ENCODE assay signal across 8 cellular contexts in genomic region chr17:7330099-7331015, GRCh38. TPM values are rescaled to one million over a fixed set of nuclear protein-coding genes. Genes with fewer than 3 reads are reported as not detected.
A peak's percentile ranks its signal among the peaks of the same experiment; 100 is the strongest.
DNase-seq lines count a peak whose midpoint lies in the region; ATAC-seq and TF ChIP-seq lines count a peak whose summit lies in the region.

No MANE protein-coding gene starts in this region.

- H3K36me3 ChIP-seq in adrenal gland (replicated peaks in 1 of 2): peaks cover 0 to 8% of the 10 kb centered on the region in 2 donors
- H3K36me3 ChIP-seq in prostate gland: no peaks in the 10 kb centered on the region
- no peaks in the 10 kb centered on the region for H3K36me3 ChIP-seq in aorta (ENCODE audit: control insufficient read depth in 1 of 2, insufficient read depth in 2 of 2, low read length in 1 of 2)

- DNase-seq in ELR (ENCODE audit: low read depth) (peak; percentile 87), LHCN-M2 (ENCODE audit: low read depth) (peak; percentile 74), SW 1271 (lab: John Stamatoyannopoulos, UW) (peak; percentile 24 to 82), adrenal gland (peak; percentile 71 to 87 (median 81)), left ventricle myocardium superior (peak; percentile 82), prostate gland (ENCODE audit: low spot score) (peak; percentile 69), aorta (peak; percentile 85 to 92)

- H3K4me3 ChIP-seq in adrenal gland: peak overlapping the region in 3 of 4 donors; percentile 43 to 65 (median 63)
- peak overlapping the region; percentile 72 to 87 for H3K4me3 ChIP-seq in prostate gland
- H3K4me3 ChIP-seq in aorta (ENCODE audit: low read length in 2 of 2): peak overlapping the region; percentile 42 to 57

- H3K27ac ChIP-seq in adrenal gland (peak overlapping the region; percentile 76 to 94 (median 80)), prostate gland (peak overlapping the region; percentile 82 to 84), aorta (ENCODE audit: low read depth in 1 of 2, low read length in 2 of 2) (peak overlapping the region; percentile 15 to 73)

- no peak for TF ChIP-seq CTCF in adrenal gland (IDR thresholded peaks at IDR 0.05)
- TF ChIP-seq CTCF in prostate gland (IDR thresholded peaks at IDR 0.05): no peak

- intact Hi-C loops in adrenal gland (cut with DNase I): no loop called here
- intact Hi-C loops in left ventricle myocardium superior (cut with micrococcal nuclease): no loop called here
- intact Hi-C loops in prostate gland (cut with DNase I): no loop called here
- intact Hi-C loops in aorta (cut with DNase I): loop anchor here in 1 of 2 donors (2.0 kb wide), 1 partner anchor 18 kb away; no protein-coding TSS in a partner anchor

- H3K9me3 ChIP-seq in adrenal gland (replicated peaks in 1 of 3): no peaks in the 10 kb centered on the region
- H3K9me3 ChIP-seq in prostate gland: no peaks in the 10 kb centered on the region
- no peaks in the 10 kb centered on the region for H3K9me3 ChIP-seq in aorta (ENCODE audit: control insufficient read depth, low read length)

- TF ChIP-seq POLR2A in adrenal gland (IDR thresholded peaks at IDR 0.05): no peak
- TF ChIP-seq POLR2A in prostate gland (IDR thresholded peaks at IDR 0.05): no peak

- H3K27me3 ChIP-seq in adrenal gland (no peaks in the 10 kb centered on the region), prostate gland (replicated peaks; ENCODE audit: insufficient read depth) (no peaks in the 10 kb centered on the region), aorta (ENCODE audit: control insufficient read depth in 1 of 2, insufficient read depth in 2 of 2, low read length in 1 of 2) (no peaks in the 10 kb centered on the region)

- H3K4me1 ChIP-seq in adrenal gland (replicated peaks in 1 of 2) (peaks cover 4 to 17% of the 10 kb centered on the region in 2 donors), prostate gland (replicated peaks) (peaks cover 6% of the 10 kb centered on the region), aorta (ENCODE audit: control insufficient read depth in 1 of 2, insufficient read depth in 2 of 2, low read length in 2 of 2) (no peaks in the 10 kb centered on the region)

- ATAC-seq in GM21786 (IDR thresholded peaks at IDR 0.05; ENCODE audit: unreplicated experiment): peak; percentile 38
- peak; percentile 71 for ATAC-seq in left ventricle myocardium superior
- peak; percentile 81 for ATAC-seq in aorta (ENCODE audit: low FRiP score)

- WGBS in adrenal gland, 4 donors: 19 to 32% (median 20%) methylated on average over 13 to 42 of the region's 42 CpGs
- 18% methylated on average over 33 of the region's 42 CpGs for WGBS in prostate gland
- WGBS in aorta, 2 donors: 19 to 21% methylated on average over 38 to 42 of the region's 42 CpGs

RNA-seq across cellular contexts. Expression of gene NEURL4, which starts 1.2 kb away (rescaled TPM):
- total RNA-seq in LHCN-M2 (2014; rRNA removed) (15.1 and 15.7 TPM in 2 replicates), adrenal gland (10 to 100 TPM; 10.4 to 46.9 (median 25.9) TPM), left ventricle myocardium superior (34.7 TPM), prostate gland (10 to 100 TPM; 15.7 to 36.0 TPM), aorta (10 to 100 TPM; 24.5 to 36.7 TPM)
- 10.0 TPM for polyA plus RNA-seq in LHCN-M2 (2012)
- polyA plus RNA-seq in adrenal gland (100 to 1,000 TPM in 1 of 3 donors, 10 to 100 TPM in 1, 1 to 10 TPM in 1; 8.7 to 111 (median 45.5) TPM), aorta (10 to 100 TPM in 1 of 2 donors, 1 to 10 TPM in 1; 7.3 to 52.8 TPM)

RNA-seq across cellular contexts. Expression of gene ACAP1, which starts 6.0 kb away (rescaled TPM):
- total RNA-seq in LHCN-M2 (2014; rRNA removed) (1.5 TPM in 1 of 2 replicates, not detected in the other), adrenal gland (10 to 100 TPM in 4 of 8 donors, 1 to 10 TPM in 4; 2.9 to 54.7 (median 10.8) TPM), left ventricle myocardium superior (17.3 TPM), prostate gland (1 to 10 TPM; 2.5 to 6.5 TPM), aorta (10 to 100 TPM; 18.6 to 21.8 TPM)
- polyA plus RNA-seq in LHCN-M2 (2012): 18.6 TPM
- polyA plus RNA-seq in adrenal gland (10 to 100 TPM in 2 of 3 donors, 1 to 10 TPM in 1; 2.1 to 54.1 (median 21.9) TPM), aorta (10 to 100 TPM in 1 of 2 donors, 1 to 10 TPM in 1; 6.5 to 10.8 TPM)

RNA-seq across cellular contexts. Expression of gene GPS2, which starts 15.2 kb away (rescaled TPM):
- total RNA-seq in LHCN-M2 (2014; rRNA removed) (98.7 and 119 TPM in 2 replicates), adrenal gland (100 to 1,000 TPM in 4 of 8 donors, 10 to 100 TPM in 4; 69.1 to 124 (median 101) TPM), left ventricle myocardium superior (75.0 TPM), prostate gland (100 to 1,000 TPM in 1 of 2 donors, 10 to 100 TPM in 1; 88.4 to 140 TPM), aorta (10 to 100 TPM; 49.5 to 55.6 TPM)
- polyA plus RNA-seq in LHCN-M2 (2012): 90.5 TPM
- polyA plus RNA-seq in adrenal gland (100 to 1,000 TPM; 167 to 196 (median 191) TPM), aorta (10 to 100 TPM; 55.0 to 99.1 TPM)

RNA-seq across cellular contexts. Expression of gene KCTD11, which starts 21.6 kb away (rescaled TPM):
- total RNA-seq in LHCN-M2 (2014; rRNA removed) (8.3 and 9.0 TPM in 2 replicates), adrenal gland (10 to 100 TPM in 5 of 8 donors, 1 to 10 TPM in 3; 6.8 to 13.8 (median 11.6) TPM), left ventricle myocardium superior (3.6 TPM), prostate gland (10 to 100 TPM in 1 of 2 donors, 1 to 10 TPM in 1; 8.9 to 15.2 TPM), aorta (10 to 100 TPM; 12.4 to 15.8 TPM)
- polyA plus RNA-seq in LHCN-M2 (2012): 22.0 TPM
- polyA plus RNA-seq in adrenal gland (1 to 10 TPM; 5.2 to 10.0 (median 7.1) TPM), aorta (10 to 100 TPM; 11.0 to 11.4 TPM)

RNA-seq across cellular contexts. Expression of gene EIF5A, which starts 22.9 kb away (rescaled TPM):
- 968 and 1,043 TPM in 2 replicates for total RNA-seq in LHCN-M2 (2014; rRNA removed)
- 1,070 TPM for polyA plus RNA-seq in LHCN-M2 (2012)
- 100 to 1,000 TPM; 110 to 666 (median 239) TPM for total RNA-seq in adrenal gland
- polyA plus RNA-seq in adrenal gland: 100 to 1,000 TPM; 469 to 594 (median 589) TPM
- total RNA-seq in left ventricle myocardium superior: 311 TPM
- 100 to 1,000 TPM; 172 to 195 TPM for total RNA-seq in prostate gland
- total RNA-seq in aorta: 100 to 1,000 TPM; 198 to 280 TPM
- polyA plus RNA-seq in aorta: 100 to 1,000 TPM; 223 to 232 TPM

Comparison
In these comparisons a context has a peak if more than half of its experiments do, and no peak if none do; other contexts are left out.
1. Peak in every context shown above with its lines: DNase-seq, ATAC-seq, H3K4me3 ChIP-seq and H3K27ac ChIP-seq.